ENCODE assay signal across 1 cellular context in genomic region chr19:35322014-35322413, GRCh38.
TF ChIP-seq lines count a peak whose summit lies in the region.

No MANE protein-coding gene starts in this region.

TF ChIP-seq in K562, 482 proteins besides CTCF, POLR2A, EP300 and RAD21:
- TF ChIP-seq CBX3 (IDR thresholded peaks at IDR 0.05; ENCODE audit: borderline replicate concordance in 1 of 2, low read length in 2 of 2): 0 out of 3 replicates have a peak, but pooled peaks of 1 of the 2 experiments have one; percentile 16
- TF ChIP-seq RBM25 (IDR thresholded peaks at IDR 0.05; ENCODE audit: low read depth, low read length, severe bottlenecking): peak; percentile 85
- peak; percentile 75; the same call in 1 of the 2 replicates for TF ChIP-seq SMARCA5 (IDR thresholded peaks at IDR 0.05)
- TF ChIP-seq PHF20 (IDR thresholded peaks at IDR 0.05; ENCODE audit: partially characterized antibody): peak; percentile 37
- TF ChIP-seq ZNF146 (CRISPR knock-in tag; IDR thresholded peaks at IDR 0.05; ENCODE audit: unreplicated experiment): peak; percentile 99
- peak; percentile 86 for TF ChIP-seq BCOR (IDR thresholded peaks at IDR 0.05)
- TF ChIP-seq, protein P1, sequence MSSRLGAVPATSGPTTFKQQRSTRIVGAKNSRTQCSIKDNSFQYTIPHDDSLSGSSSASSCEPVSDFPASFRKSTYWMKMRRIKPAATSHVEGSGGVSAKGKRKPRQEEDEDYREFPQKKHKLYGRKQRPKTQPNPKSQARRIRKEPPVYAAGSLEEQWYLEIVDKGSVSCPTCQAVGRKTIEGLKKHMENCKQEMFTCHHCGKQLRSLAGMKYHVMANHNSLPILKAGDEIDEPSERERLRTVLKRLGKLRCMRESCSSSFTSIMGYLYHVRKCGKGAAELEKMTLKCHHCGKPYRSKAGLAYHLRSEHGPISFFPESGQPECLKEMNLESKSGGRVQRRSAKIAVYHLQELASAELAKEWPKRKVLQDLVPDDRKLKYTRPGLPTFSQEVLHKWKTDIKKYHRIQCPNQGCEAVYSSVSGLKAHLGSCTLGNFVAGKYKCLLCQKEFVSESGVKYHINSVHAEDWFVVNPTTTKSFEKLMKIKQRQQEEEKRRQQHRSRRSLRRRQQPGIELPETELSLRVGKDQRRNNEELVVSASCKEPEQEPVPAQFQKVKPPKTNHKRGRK (tag; IDR thresholded peaks at IDR 0.05): no peak
- peak; percentile 61; the same call in 1 of the 2 replicates for TF ChIP-seq TRIM28 (IDR thresholded peaks at IDR 0.05)
- peak; percentile 34 to 59; a peak in 3 of 4 replicates for TF ChIP-seq KDM1A (IDR thresholded peaks at IDR 0.05)
- no peak for TF ChIP-seq ATF2 (CRISPR knock-in tag; IDR thresholded peaks at IDR 0.05)
- no peak for TF ChIP-seq CCNT2 (IDR thresholded peaks at IDR 0.05; ENCODE audit: borderline replicate concordance, extremely low read depth, insufficient read length, low read depth, low read length)
